ENCODE assay signal across 14 cellular contexts in genomic region chr9:128056887-128057723, GRCh38. TPM values are rescaled to one million over a fixed set of nuclear protein-coding genes. Genes with fewer than 3 reads are reported as not detected.
DNase-seq lines count a peak whose midpoint lies in the region; FAIRE-seq and TF ChIP-seq lines count a peak whose summit lies in the region.
"Had no signal": no experiment of that assay in that cellular context is flagged by ENCODE, and none has a peak within 500 bp of the region (broad histone marks: within the 10 kb centered on the region; RNA-seq: fewer than 3 reads in every experiment).

No MANE protein-coding gene starts in this region.

- H3K9ac ChIP-seq in mammary epithelial cell (ENCODE audit: insufficient read depth, low read length) (no peak overlapping the region), mucosa of rectum (ENCODE audit: low read depth in 1 of 2, low read length in 2 of 2) (peak overlapping the region; percentile 47 to 53)

- H3K79me2 ChIP-seq in mammary epithelial cell (ENCODE audit: insufficient read depth, low read length) = no peaks in the 10 kb centered on the region

- H3K27ac Mint-ChIP-seq in MCF 10A (ENCODE audit: low read depth, unreplicated experiment) = peak overlapping the region; percentile 14
- H3K27ac Mint-ChIP-seq: activated naive CD8-positive, alpha-beta T cell; progenitor cell of endocrine pancreas had no signal

- TF ChIP-seq CTCF in MCF 10A (IDR thresholded peaks at IDR 0.05; ENCODE audit: unreplicated experiment) (no peak), mammary epithelial cell (conservative IDR thresholded peaks at IDR 0.05 in 1 of 2, IDR thresholded peaks at IDR 0.05 in 1 of 2; ENCODE audit: extremely low read depth in 1 of 2, insufficient read depth in 1 of 2, low read depth in 1 of 2, low read length in 2 of 2) (no peak), breast epithelium (IDR thresholded peaks at IDR 0.05) (no peak), vagina (IDR thresholded peaks at IDR 0.05) (no peak)

- BruUV-seq in MCF 10A (replicated peaks; lab: Mats Ljungman, UMichigan) (no TSS peak), mammary epithelial cell (replicated peaks; lab: Mats Ljungman, UMichigan) (no TSS peak)

- FAIRE-seq in HTR-8/SVneo (lab: Jason Lieb, UNC) = no peak

- no peak overlapping the region for H2AFZ ChIP-seq in mammary epithelial cell (ENCODE audit: low read depth, low read length)

- H3K36me3 Mint-ChIP-seq in MCF 10A (ENCODE audit: insufficient read depth, unreplicated experiment) = peaks cover 6% of the 10 kb centered on the region

- intact Hi-C loops in MCF 10A (cut with micrococcal nuclease) = no loop called here
- intact Hi-C loops in mammary epithelial cell (cut with micrococcal nuclease) = no loop called here
- intact Hi-C loops in breast epithelium (cut with DNase I; ENCODE audit: low total_unique reads) = no loop called here
- intact Hi-C loops in vagina (cut with DNase I) = no loop called here

- H3K36me3 ChIP-seq in mammary epithelial cell (ENCODE audit: insufficient read depth, low read length) (no peaks in the 10 kb centered on the region), breast epithelium (no peaks in the 10 kb centered on the region), mucosa of rectum (ENCODE audit: control insufficient read depth in 2 of 2, insufficient read depth in 2 of 2, low read length in 2 of 2) (peaks cover 0 to 3% of the 10 kb centered on the region in 2 donors), vagina (no peaks in the 10 kb centered on the region)

- WGBS in mammary epithelial cell (ENCODE audit: low coverage, missing lambda C conversion rate) = 92% methylated on average over 9 of the region's 14 CpGs

- no peak for DNase-seq in MCF 10A (ENCODE audit: unreplicated experiment)
- DNase-seq in mammary epithelial cell = no peak
- peak; percentile 44 to 67 for DNase-seq in breast epithelium (ENCODE audit: low spot score in 2 of 2)
- DNase-seq in vagina (ENCODE audit: extremely low spot score in 2 of 2) = no peak
- no peak for DNase-seq in HTR-8/SVneo (ENCODE audit: insufficient read length, low spot score)
- no peak for DNase-seq in activated CD4-positive, CD25-positive, alpha-beta regulatory T cell (lab: John Stamatoyannopoulos, UW)
- DNase-seq in NK-92 (lab: John Stamatoyannopoulos, UW; ENCODE audit: unreplicated experiment) = no peak
- DNase-seq: effector CD8-positive, alpha-beta T cell; EL; heart right ventricle; stimulated activated CD4-positive, alpha-beta T cell treated with anti-CD3 and anti-CD28 coated beads, Interleukin-4, amount 100 ng/mL, for 4 hours had no signal

- dilution Hi-C loops in mammary epithelial cell (cut with HindIII; ENCODE audit: low sequenced_read_pairs) = no loop called here

- peaks cover 9% of the 10 kb centered on the region for H3K4me1 Mint-ChIP-seq in MCF 10A (ENCODE audit: insufficient read depth, unreplicated experiment)

- no peak overlapping the region for H3K4me2 ChIP-seq in mammary epithelial cell (ENCODE audit: insufficient read depth, low read depth, low read length)

- H3K4me3 ChIP-seq in mammary epithelial cell (replicated peaks in 1 of 3; ENCODE audit: insufficient read depth in 1 of 3, low read depth in 2 of 3, low read length in 3 of 3) = no peak overlapping the region
- no peak overlapping the region for H3K4me3 ChIP-seq in breast epithelium
- peak overlapping the region in 1 of 2 donors; percentile 41 for H3K4me3 ChIP-seq in mucosa of rectum (ENCODE audit: low read length in 2 of 2)
- H3K4me3 ChIP-seq in vagina = no peak overlapping the region
- H3K4me3 ChIP-seq: heart right ventricle had no signal

- H3K9me3 ChIP-seq in mammary epithelial cell (replicated peaks; ENCODE audit: insufficient read depth, low read length) (no peaks in the 10 kb centered on the region), breast epithelium (no peaks in the 10 kb centered on the region), mucosa of rectum (ENCODE audit: control insufficient read depth in 2 of 2, low read length in 2 of 2) (no peaks in the 10 kb centered on the region), vagina (no peaks in the 10 kb centered on the region)
- H3K9me3 ChIP-seq: heart right ventricle had no signal

- H3K9me3 Mint-ChIP-seq in MCF 10A (ENCODE audit: unreplicated experiment) = no peaks in the 10 kb centered on the region

- H3K27ac ChIP-seq in mammary epithelial cell (ENCODE audit: insufficient read depth, low read depth, low read length) = no peak overlapping the region
- peak overlapping the region; percentile 79 to 89 for H3K27ac ChIP-seq in breast epithelium
- H3K27ac ChIP-seq in mucosa of rectum (ENCODE audit: low read depth in 2 of 2, low read length in 2 of 2) = peak overlapping the region; percentile 74 to 88
- H3K27ac ChIP-seq in vagina = peak overlapping the region; percentile 96

- H3K4me1 ChIP-seq in mammary epithelial cell (ENCODE audit: insufficient read depth, low read length) (no peaks in the 10 kb centered on the region), breast epithelium (peaks cover 0 to 7% of the 10 kb centered on the region in 2 donors), mucosa of rectum (ENCODE audit: control insufficient read depth in 2 of 2, insufficient read depth in 2 of 2, low read length in 2 of 2) (peaks cover 16 to 53% of the 10 kb centered on the region in 2 donors), vagina (peaks cover 43% of the 10 kb centered on the region)

- in situ Hi-C loops in mammary epithelial cell (cut with MboI; ENCODE audit: low sequenced_read_pairs in 2 of 2) = no loop called here

- POLR2A ChIA-PET in MCF 10A (lab: Yijun Ruan, JAX) = interaction anchor here (0.6 to 1.1 kb wide), 3 partner anchors 10 to 543 kb away, joined by 3 to 7 read pairs (median 3); partner anchors contain the start of gene NAIF1

- H3K27me3 Mint-ChIP-seq in MCF 10A (ENCODE audit: insufficient read depth, unreplicated experiment) = no peaks in the 10 kb centered on the region
- H3K27me3 Mint-ChIP-seq: activated naive CD8-positive, alpha-beta T cell had no signal

- no peaks in the 10 kb centered on the region for H4K20me1 ChIP-seq in mammary epithelial cell (ENCODE audit: insufficient read depth, low read length)

- CTCF ChIA-PET in MCF 10A (lab: Yijun Ruan, JAX) (interaction anchor here (0.6 to 2.1 kb wide), 4 partner anchors 9 to 553 kb away, joined by 3 to 5 read pairs (median 4); no protein-coding TSS in a partner anchor), mammary epithelial cell (lab: Charles Lee; ENCODE audit: low non-redundant PET) (no interaction called here)

- no peak overlapping the region for H3K4me3 Mint-ChIP-seq in MCF 10A (ENCODE audit: unreplicated experiment)
- H3K4me3 Mint-ChIP-seq: activated naive CD8-positive, alpha-beta T cell had no signal

- TF ChIP-seq POLR2A in breast epithelium (IDR thresholded peaks at IDR 0.05) (no peak), vagina (IDR thresholded peaks at IDR 0.05) (no peak)

- H3K27me3 ChIP-seq in mammary epithelial cell (ENCODE audit: insufficient read depth, low read length) (no peaks in the 10 kb centered on the region), breast epithelium (no peaks in the 10 kb centered on the region), mucosa of rectum (ENCODE audit: control insufficient read depth in 2 of 2, insufficient read depth in 2 of 2, low read length in 2 of 2) (no peaks in the 10 kb centered on the region), vagina (no peaks in the 10 kb centered on the region)
- H3K27me3 ChIP-seq: heart right ventricle had no signal

RNA-seq across cellular contexts. Expression of gene NAIF1, which starts 10.0 kb away (rescaled TPM):
- 15.8 and 17.1 TPM in 2 replicates for total RNA-seq in MCF 10A (2022)
- total RNA-seq in mammary epithelial cell = 1 to 10 TPM; 6.8 to 9.3 TPM
- 7.6 TPM for polyA plus RNA-seq in mammary epithelial cell
- polyA minus RNA-seq in mammary epithelial cell = 5.1 TPM
- 10 to 100 TPM in 2 of 3 donors, 1 to 10 TPM in 1; 8.8 to 13.1 (median 11.9) TPM for total RNA-seq in breast epithelium
- total RNA-seq in vagina = 13.3 TPM

RNA-seq across cellular contexts. Expression of gene SLC25A25, which starts 10.9 kb away (rescaled TPM):
- 11.1 and 15.5 TPM in 2 replicates for total RNA-seq in MCF 10A (2022)
- 10 to 100 TPM; 10.8 to 12.8 TPM for total RNA-seq in mammary epithelial cell
- 5.0 TPM for polyA plus RNA-seq in mammary epithelial cell
- polyA minus RNA-seq in mammary epithelial cell = 13.0 TPM
- total RNA-seq in breast epithelium = 10 to 100 TPM; 27.2 to 43.9 (median 33.1) TPM
- total RNA-seq in vagina = 44.4 TPM

Comparison
In these comparisons a context has a peak if more than half of its experiments do, and no peak if none do; other contexts are left out.
1. DNase-seq: peak in breast epithelium (2 of 2); none in MCF 10A (single experiment), mammary epithelial cell (single experiment), vagina (0 of 2), HTR-8/SVneo (single experiment), activated CD4-positive, CD25-positive, alpha-beta regulatory T cell (0 of 4) and NK-92 (single experiment).